Comparison of ENCODE assay signal across 9 cellular contexts in the genomic region with DNA sequence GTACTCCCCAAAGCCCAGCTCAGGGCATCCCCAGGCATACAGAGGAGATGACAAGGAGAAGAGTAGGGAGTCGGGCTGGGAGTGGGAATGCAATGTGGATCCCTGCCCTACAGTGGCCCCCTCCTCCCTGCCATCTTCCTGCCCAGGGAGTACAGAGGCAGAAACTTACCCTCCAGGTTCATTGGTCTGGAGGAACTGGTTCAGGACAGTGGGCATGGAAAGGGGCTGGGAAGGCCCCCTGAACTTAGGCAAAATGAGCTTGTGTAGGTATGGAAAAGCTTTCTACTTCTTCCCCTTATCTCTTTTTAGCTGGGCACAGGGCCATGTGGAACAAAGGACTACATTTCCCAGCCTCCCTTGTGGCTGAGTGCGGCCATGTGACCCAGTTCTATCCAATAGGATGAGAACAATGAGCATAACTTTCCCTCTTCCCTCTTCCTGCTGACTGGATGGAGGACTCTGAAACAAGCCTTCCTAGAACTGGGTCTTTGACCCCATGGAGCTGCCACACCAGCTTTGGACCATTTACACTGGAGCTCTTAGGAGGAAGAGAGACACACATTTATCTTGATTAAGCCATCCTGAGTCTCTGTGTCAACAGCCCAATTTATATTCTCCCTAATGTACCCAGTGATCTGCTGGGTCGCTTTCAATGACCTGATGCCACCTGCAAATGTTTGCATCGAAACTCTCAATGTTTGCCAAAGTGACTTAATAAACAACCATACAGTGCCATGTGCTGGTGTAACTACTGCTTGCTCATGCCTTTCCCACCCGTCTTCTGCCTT. TPM values are rescaled to one million over a fixed set of nuclear protein-coding genes. Genes with fewer than 3 reads are reported as not detected.
A peak's percentile ranks its signal among the peaks of the same experiment; 100 is the strongest.
DNase-seq lines count a peak whose midpoint lies in the region; ATAC-seq, FAIRE-seq and TF ChIP-seq lines count a peak whose summit lies in the region.
"Had no signal": no experiment of that assay in that cellular context is flagged by ENCODE, and none has a peak within 500 bp of the region (broad histone marks: within the 10 kb centered on the region; RNA-seq: fewer than 3 reads in every experiment).

No MANE protein-coding gene starts in this region.

- peak; percentile 77 for ATAC-seq in HepG2
- ATAC-seq in HG02571 (IDR thresholded peaks at IDR 0.05; ENCODE audit: unreplicated experiment), result no peak

- H3K9me3 ChIP-seq in AG04450 (ENCODE audit: control insufficient read depth, insufficient read depth, low read length) (no peaks in the 10 kb centered on the region; the same call in 1 of the 2 replicates), HepG2 (ENCODE audit: low read length) (no peaks in the 10 kb centered on the region), thyroid gland (no peaks in the 10 kb centered on the region)

- 34% methylated on average over 5 of the region's 5 CpGs for WGBS in HepG2 (ENCODE audit: low lambda C conversion rate)
- 78 to 90% methylated on average over 5 of the region's 5 CpGs for WGBS in thyroid gland, 2 donors

- no peaks in the 10 kb centered on the region for H3K36me3 ChIP-seq in HepG2 (replicated peaks in 1 of 2; ENCODE audit: control insufficient read depth in 1 of 2, insufficient read depth in 2 of 2, low read length in 2 of 2)
- no peaks in the 10 kb centered on the region for H3K36me3 ChIP-seq in thyroid gland

- no peaks in the 10 kb centered on the region for H3K79me2 ChIP-seq in HepG2 (ENCODE audit: insufficient read depth, low read length)

- H3K27me3 ChIP-seq in AG04450 (ENCODE audit: control insufficient read depth, insufficient read depth, low read length), result no peaks in the 10 kb centered on the region
- H3K27me3 ChIP-seq in HepG2 (ENCODE audit: control insufficient read depth in 1 of 2, insufficient read depth in 2 of 2, low read length in 2 of 2), result peaks cover 0 to 6% of the 10 kb centered on the region in 2 experiments; a peak in 2 of 5 replicates
- H3K27me3 ChIP-seq in thyroid gland, result no peaks in the 10 kb centered on the region

- peak; percentile 27 for DNase-seq in AG04450 (ENCODE audit: low read depth, low spot score)
- DNase-seq in GM13977 (ENCODE audit: low spot score), result peak; percentile 57
- peak; percentile 82 for DNase-seq in NAMALWA (ENCODE audit: low spot score)
- DNase-seq in SHP77 treated with DMSO at 0.1 percent for 48 hours (lab: John Stamatoyannopoulos, UW), result peak; percentile 70
- DNase-seq in cerebellum (ENCODE audit: low spot score), result peak; percentile 79
- DNase-seq in HepG2 (ENCODE audit: low spot score), result peak; percentile 72
- peak; percentile 68 to 72 for DNase-seq in thyroid gland

- H3K27ac ChIP-seq in AG04450 (ENCODE audit: low read depth, low read length) (no peak overlapping the region), HepG2 (ENCODE audit: extremely low read length, insufficient read depth, low read length) (no peak overlapping the region), thyroid gland (peak overlapping the region; percentile 90 to 96 (median 96))

- TF ChIP-seq POLR2A in HepG2 (IDR thresholded peaks at IDR 0.05; ENCODE audit: insufficient read depth in 1 of 2, low read depth in 2 of 2, low read length in 2 of 2), result no peak
- no peak for TF ChIP-seq POLR2A in thyroid gland (IDR thresholded peaks at IDR 0.05)

- H3K9ac ChIP-seq in HepG2 (ENCODE audit: insufficient read depth, low read depth, low read length), result no peak overlapping the region

- peak overlapping the region; percentile 75 for H3K4me2 ChIP-seq in HepG2 (ENCODE audit: low read depth, low read length)

- TF ChIP-seq EP300 in HepG2 (IDR thresholded peaks at IDR 0.05; ENCODE audit: low read depth in 2 of 2, low read length in 2 of 2) (no peak), HepG2 (CRISPR knock-in tag; IDR thresholded peaks at IDR 0.05; ENCODE audit: borderline replicate concordance) (no peak)

- intact Hi-C loops in HepG2 (cut with micrococcal nuclease; ENCODE audit: unreplicated experiment), result no loop called here
- intact Hi-C loops in thyroid gland (cut with DNase I), result loop anchor here (5.0 kb wide), 1 partner anchor 102 kb away; no protein-coding TSS in a partner anchor

- peak overlapping the region; percentile 46 for H2AFZ ChIP-seq in HepG2 (ENCODE audit: low read length)

- H3K4me1 ChIP-seq in HepG2 (ENCODE audit: insufficient read depth, low read length) (peaks cover 49% of the 10 kb centered on the region), thyroid gland (peaks cover 52 to 57% of the 10 kb centered on the region in 2 donors)

- FAIRE-seq in HepG2 (lab: Jason Lieb, UNC), result peak; percentile 93
- FAIRE-seq: colon had no signal

- H4K20me1 ChIP-seq in HepG2 (ENCODE audit: insufficient read depth, low read length), result no peaks in the 10 kb centered on the region

- BruUV-seq in HepG2 (replicated peaks; lab: Mats Ljungman, UMichigan), result no TSS peak

- POLR2A ChIA-PET in AG04450 (lab: Yijun Ruan, JAX), result no interaction called here
- POLR2A ChIA-PET in HepG2 (lab: Yijun Ruan, JAX), result no interaction called here

- no peak for TF ChIP-seq CTCF in AG04450 (IDR thresholded peaks at IDR 0.05; ENCODE audit: low read depth, low read length)
- TF ChIP-seq CTCF in GM13977 (IDR thresholded peaks at IDR 0.05; ENCODE audit: extremely low read depth, insufficient read depth, missing control alignments), result no peak
- TF ChIP-seq CTCF in HepG2 (CRISPR knock-in tag; IDR thresholded peaks at IDR 0.05), result no peak
- TF ChIP-seq CTCF in thyroid gland (IDR thresholded peaks at IDR 0.05), result no peak

- CTCF ChIA-PET in AG04450 (lab: Charles Lee) (interaction anchor here (1.3 to 9.9 kb wide), 3 partner anchors 9 to 133 kb away, joined by 3 to 112 read pairs (median 7); no protein-coding TSS in a partner anchor), HepG2 (lab: Yijun Ruan, JAX; ENCODE audit: low intra/inter-chr PET ratio, low total read pairs) (no interaction called here)

- TF ChIP-seq RAD21 in HepG2 (CRISPR knock-in tag; IDR thresholded peaks at IDR 0.05), result no peak

- H3K4me3 ChIP-seq in AG04450 (ENCODE audit: low read depth, low read length) (no peak overlapping the region), HepG2 (replicated peaks in 1 of 3; ENCODE audit: insufficient read depth in 1 of 3, low read depth in 2 of 3, low read length in 3 of 3) (peak overlapping the region in 1 of 3 experiments; percentile 50; a peak in 1 of 6 replicates), thyroid gland (replicated peaks in 1 of 3) (no peak overlapping the region)

- in situ Hi-C loops in GM13977 (cut with MboI; ENCODE audit: low pct_unique_long_range_greater_than_20kb, low sequenced_read_pairs, unreplicated experiment), result no loop called here
- in situ Hi-C loops in HepG2 (cut with HindIII; ENCODE audit: extremely low pct_ligation_motif_present, low pct_unique_long_range_greater_than_20kb), result no loop called here

TF ChIP-seq in HepG2, 621 proteins besides CTCF, POLR2A, EP300 and RAD21 (continues in another document):
- TF ChIP-seq KAT8 (CRISPR knock-in tag; IDR thresholded peaks at IDR 0.05) (0 out of 2 replicates have a peak, but pooled peaks have one; percentile 47), ZFP37 (CRISPR knock-in tag; IDR thresholded peaks at IDR 0.05; ENCODE audit: borderline replicate concordance) (no peak), ELF1 (CRISPR knock-in tag; IDR thresholded peaks at IDR 0.05) (peak; percentile 90), THAP11 (CRISPR knock-in tag; IDR thresholded peaks at IDR 0.05) (peak; percentile 99)
- TF ChIP-seq, protein P1, sequence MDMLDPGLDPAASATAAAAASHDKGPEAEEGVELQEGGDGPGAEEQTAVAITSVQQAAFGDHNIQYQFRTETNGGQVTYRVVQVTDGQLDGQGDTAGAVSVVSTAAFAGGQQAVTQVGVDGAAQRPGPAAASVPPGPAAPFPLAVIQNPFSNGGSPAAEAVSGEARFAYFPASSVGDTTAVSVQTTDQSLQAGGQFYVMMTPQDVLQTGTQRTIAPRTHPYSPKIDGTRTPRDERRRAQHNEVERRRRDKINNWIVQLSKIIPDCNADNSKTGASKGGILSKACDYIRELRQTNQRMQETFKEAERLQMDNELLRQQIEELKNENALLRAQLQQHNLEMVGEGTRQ (IDR thresholded peaks at IDR 0.05; ENCODE audit: low read depth, low read length), result peak; percentile 94
- TF ChIP-seq, protein P1 (CRISPR knock-in tag; IDR thresholded peaks at IDR 0.05; ENCODE audit: borderline replicate concordance), result peak; percentile 98; the same call in 1 of the 2 replicates

RNA-seq across cellular contexts. Expression of a gene that starts 25.0 kb away (rescaled TPM):
- polyA plus RNA-seq in AG04450 (2011; rRNA removed) (under 0.01 and 0.01 TPM in 2 replicates), HepG2 (2011; rRNA removed) (0.09 TPM in 1 of 2 replicates, not detected in the other)
- not detected in 2 replicates for polyA minus RNA-seq in AG04450 (2011; rRNA and poly(A)+ RNA removed)
- total RNA-seq in cerebellum (2.3 TPM), HepG2 (2016; rRNA removed; fragmentation: Illumina TruSeq; extraction: Trizol) (0.09 TPM in 1 of 2 replicates, not detected in the other), thyroid gland (1 to 10 TPM; 1.7 to 5.5 (median 3.5) TPM)
- 0.09 TPM in 1 of 2 replicates, not detected in the other for total RNA-seq in HepG2 (2016; cell fraction: cytosol; rRNA removed; fragmentation: Illumina TruSeq; extraction: Trizol; ENCODE audit: low read depth)
- 0.02 TPM in 1 of 2 replicates, not detected in the other for total RNA-seq in HepG2 (2016; cell fraction: insoluble cytoplasmic fraction; rRNA removed; fragmentation: Illumina TruSeq; extraction: Trizol)
- total RNA-seq in HepG2 (2016; cell fraction: membrane; rRNA removed; fragmentation: Illumina TruSeq; extraction: Trizol), result not detected in 2 replicates
- total RNA-seq in HepG2 (2016; cell fraction: nucleus; rRNA removed; fragmentation: Illumina TruSeq; extraction: Trizol), result not detected in 2 replicates
- 0.01 TPM in 1 of 2 replicates, not detected in the other for polyA plus RNA-seq in HepG2 (2011; cell fraction: cytosol; rRNA removed)
- 0.06 and 0.14 TPM in 2 replicates for polyA plus RNA-seq in HepG2 (2011; cell fraction: nucleus; rRNA removed)
- not detected in 2 replicates for polyA plus RNA-seq in HepG2 (2012)
- not detected in 2 replicates for polyA plus RNA-seq in HepG2 (2016; cell fraction: cytosol; fragmentation: Illumina TruSeq; extraction: Trizol; ENCODE audit: low read depth)
- polyA plus RNA-seq in HepG2 (2016; cell fraction: insoluble cytoplasmic fraction; fragmentation: Illumina TruSeq; extraction: Trizol; ENCODE audit: low read depth), result not detected in 2 replicates
- not detected in 2 replicates for polyA plus RNA-seq in HepG2 (2016; cell fraction: membrane; fragmentation: Illumina TruSeq; extraction: Trizol; ENCODE audit: low read depth)
- not detected in 2 replicates for polyA plus RNA-seq in HepG2 (2016; cell fraction: nucleus; fragmentation: Illumina TruSeq; extraction: Trizol; ENCODE audit: insufficient read depth, low read depth)
- polyA minus RNA-seq in HepG2 (2011; rRNA and poly(A)+ RNA removed; ENCODE audit: low replicate concordance), result 0.35 TPM in 1 of 2 replicates, not detected in the other
- not detected in 2 replicates for polyA minus RNA-seq in HepG2 (2011; cell fraction: cytosol; rRNA and poly(A)+ RNA removed)
- not detected in 2 replicates for polyA minus RNA-seq in HepG2 (2011; cell fraction: nucleus; rRNA and poly(A)+ RNA removed)

Comparison
In these comparisons a context has a peak if more than half of its experiments do, and no peak if none do; other contexts are left out.
1. DNase-seq: peak in every context shown above with its lines; median percentile 82 in NAMALWA; 79 in cerebellum; 72 in HepG2; 70 in SHP77 treated with DMSO at 0.1 percent for 48 hours; 70 in thyroid gland; 57 in GM13977; 27 in AG04450.
2. H3K27ac ChIP-seq: peak in thyroid gland (3 of 3); none in AG04450 (single experiment) and HepG2 (single experiment).